8 cellular contexts compared by ENCODE assay signal in genomic region chr14:73743431-73743931, GRCh38. TPM values are rescaled to one million over a fixed set of nuclear protein-coding genes. Genes with fewer than 3 reads are reported as not detected.
DNase-seq lines count a peak whose midpoint lies in the region; ATAC-seq lines count a peak whose summit lies in the region.

No MANE protein-coding gene starts in this region.

- peaks cover 14% of the 10 kb centered on the region; the same call in 1 of the 2 replicates for H3K36me3 ChIP-seq in Karpas-422 (ENCODE audit: insufficient read depth, low read length)

- no peak overlapping the region for H3K4me3 ChIP-seq in Karpas-422 (ENCODE audit: low read length)

- peaks cover 60% of the 10 kb centered on the region for H3K4me1 ChIP-seq in Karpas-422 (ENCODE audit: low read length)

- H2AFZ ChIP-seq in Karpas-422 (ENCODE audit: low read length) = no peak overlapping the region

- peaks cover 100% of the 10 kb centered on the region for H3K79me2 ChIP-seq in Karpas-422 (ENCODE audit: low read length)

- no peak for ATAC-seq in GM18519 (IDR thresholded peaks at IDR 0.05; ENCODE audit: low FRiP score, unreplicated experiment)

- H4K20me1 ChIP-seq in Karpas-422 (ENCODE audit: insufficient read depth, low read depth, low read length) = peaks cover 95% of the 10 kb centered on the region

- peak overlapping the region; percentile 56 for H3K9ac ChIP-seq in Karpas-422 (ENCODE audit: low read length)

- H3K27ac ChIP-seq in Karpas-422 (ENCODE audit: low read length) = peak overlapping the region; percentile 79

- H3K9me3 ChIP-seq in Karpas-422 (ENCODE audit: low read length) = no peaks in the 10 kb centered on the region

- DNase-seq in activated T-cell treated with anti-CD3 and anti-CD28 coated beads for 1 hour (ENCODE audit: low read depth) = peak; percentile 53
- DNase-seq in activated T-cell treated with anti-CD3 and anti-CD28 coated beads for 4 hours = no peak
- no peak for DNase-seq in Karpas-422
- peak; percentile 55 for DNase-seq in activated T-cell treated with anti-CD3 and anti-CD28 coated beads for 24 hours (ENCODE audit: low read depth)
- peak; percentile 83 for DNase-seq in cardiac septum (ENCODE audit: low spot score)
- peak; percentile 52 for DNase-seq in stimulated activated CD4-positive, alpha-beta T cell treated with anti-CD3 and anti-CD28 coated beads, Interleukin-1b, Interleukin-23, amount 100 ng/mL, for 48 hours
- DNase-seq in COLO829 (ENCODE audit: low spot score) = no peak

- H3K4me2 ChIP-seq in Karpas-422 (ENCODE audit: low read depth, low read length, poor library complexity, severe bottlenecking) = peak overlapping the region; percentile 64

- intact Hi-C loops in cardiac septum (cut with DNase I) = no loop called here

- no peaks in the 10 kb centered on the region for H3K9me2 ChIP-seq in Karpas-422 (replicated peaks; ENCODE audit: insufficient read depth, low read length)

- no peaks in the 10 kb centered on the region for H3K27me3 ChIP-seq in Karpas-422 (ENCODE audit: low read length)

RNA-seq across cellular contexts. Expression of gene PNMA1, which starts 29.3 kb away (rescaled TPM):
- 7.4 and 7.7 TPM in 2 replicates for total RNA-seq in Karpas-422 (2014; rRNA removed; shearing (Covaris generic); ENCODE audit: low replicate concordance)
- total RNA-seq in cardiac septum = 45.9 TPM

Comparison
In these comparisons a context has a peak if more than half of its experiments do, and no peak if none do; other contexts are left out.
1. DNase-seq: peak in activated T-cell treated with anti-CD3 and anti-CD28 coated beads for 1 hour (single experiment), activated T-cell treated with anti-CD3 and anti-CD28 coated beads for 24 hours (single experiment), cardiac septum (single experiment) and stimulated activated CD4-positive, alpha-beta T cell treated with anti-CD3 and anti-CD28 coated beads, Interleukin-1b, Interleukin-23, amount 100 ng/mL, for 48 hours (single experiment); none in activated T-cell treated with anti-CD3 and anti-CD28 coated beads for 4 hours (single experiment), Karpas-422 (single experiment) and COLO829 (single experiment).